Comparison of ENCODE assay signal across 22 cellular contexts in genomic region chr12:129163461-129163860, GRCh38.
"Had no signal": no experiment of that assay in that cellular context is flagged by ENCODE, and none has a peak within 500 bp of the region (broad histone marks: within the 10 kb centered on the region; RNA-seq: fewer than 3 reads in every experiment).

No MANE protein-coding gene starts in this region.

- DNase-seq: heart right ventricle; islet precursor cell; left ventricle myocardium inferior; midbrain; mucosa of descending colon; naive thymus-derived CD4-positive, alpha-beta T cell; ovary; right lobe of liver; stimulated activated CD4-positive, alpha-beta T cell treated with anti-CD3 and anti-CD28 coated beads, Interleukin-1b, Interleukin-23, amount 100 ng/mL, for 48 hours; stimulated activated CD4-positive, alpha-beta T cell treated with anti-CD3 and anti-CD28 coated beads, Interleukin-2, amount 100 ng/mL, for 48 hours; stimulated activated CD4-positive, alpha-beta T cell treated with anti-CD3 and anti-CD28 coated beads, Interleukin-4, amount 100 ng/mL, for 4 hours; stimulated activated CD8-positive, alpha-beta memory T cell treated with anti-CD3 and anti-CD28 coated beads, Interleukin-4, amount 100 ng/mL, for 48 hours; stimulated activated naive CD8-positive, alpha-beta T cell treated with anti-CD3 and anti-CD28 coated beads, Interleukin-15, Interleukin-2, amounts not matched to agents 100 U/mL and 50 U/mL, for 24 hours; stomach; testis; thyroid gland; trophoblast cell; upper lobe of right lung had no signal

- H3K36me3 ChIP-seq: heart right ventricle, left ventricle myocardium inferior, ovary, right atrium auricular region, right lobe of liver, stomach, thyroid gland, upper lobe of right lung had no signal

- H3K27ac ChIP-seq: heart right ventricle, hepatocyte, left ventricle myocardium inferior, ovary, right atrium auricular region, right lobe of liver, stomach, testis, thyroid gland, upper lobe of right lung had no signal

- H3K27me3 ChIP-seq: hepatocyte, ovary, right atrium auricular region, right lobe of liver, stomach, testis, thyroid gland, upper lobe of right lung had no signal

- H3K9me3 ChIP-seq: ovary, right lobe of liver, testis, thyroid gland, upper lobe of right lung had no signal

- H3K4me1 ChIP-seq: heart right ventricle, left ventricle myocardium inferior, right atrium auricular region, right lobe of liver, stomach, testis, thyroid gland, upper lobe of right lung had no signal

- H3K4me3 ChIP-seq: heart right ventricle, hepatocyte, left ventricle myocardium inferior, lung, mucosa of descending colon, ovary, right atrium auricular region, right lobe of liver, smooth muscle cell, stomach, testis, thyroid gland, upper lobe of right lung had no signal
